Comparison of ENCODE assay signal across 1 cellular context in the genomic region with DNA sequence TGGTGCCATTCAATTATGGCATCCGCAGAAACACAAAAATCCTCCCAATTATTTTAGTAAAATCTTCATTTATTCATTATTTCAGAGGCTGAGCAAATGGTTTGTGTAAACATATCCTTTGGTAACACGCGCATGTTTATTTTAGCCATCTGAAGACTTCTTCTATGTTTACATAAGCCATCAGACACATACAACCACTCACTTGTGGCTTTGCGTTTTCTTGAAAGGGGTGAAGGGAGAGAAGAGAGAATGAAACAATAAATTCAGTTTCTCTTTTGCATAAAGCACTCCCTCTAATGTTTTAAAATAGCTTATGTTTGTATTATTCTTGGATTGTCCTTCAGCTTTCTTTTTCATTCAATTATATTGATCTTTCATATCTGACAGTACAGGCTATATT.
TF ChIP-seq lines count a peak whose summit lies in the region.

No MANE protein-coding gene starts in this region.

TF ChIP-seq in GM23338, 12 proteins besides CTCF, POLR2A, EP300 and RAD21 (continued from another document):
- TF ChIP-seq, protein P1, sequence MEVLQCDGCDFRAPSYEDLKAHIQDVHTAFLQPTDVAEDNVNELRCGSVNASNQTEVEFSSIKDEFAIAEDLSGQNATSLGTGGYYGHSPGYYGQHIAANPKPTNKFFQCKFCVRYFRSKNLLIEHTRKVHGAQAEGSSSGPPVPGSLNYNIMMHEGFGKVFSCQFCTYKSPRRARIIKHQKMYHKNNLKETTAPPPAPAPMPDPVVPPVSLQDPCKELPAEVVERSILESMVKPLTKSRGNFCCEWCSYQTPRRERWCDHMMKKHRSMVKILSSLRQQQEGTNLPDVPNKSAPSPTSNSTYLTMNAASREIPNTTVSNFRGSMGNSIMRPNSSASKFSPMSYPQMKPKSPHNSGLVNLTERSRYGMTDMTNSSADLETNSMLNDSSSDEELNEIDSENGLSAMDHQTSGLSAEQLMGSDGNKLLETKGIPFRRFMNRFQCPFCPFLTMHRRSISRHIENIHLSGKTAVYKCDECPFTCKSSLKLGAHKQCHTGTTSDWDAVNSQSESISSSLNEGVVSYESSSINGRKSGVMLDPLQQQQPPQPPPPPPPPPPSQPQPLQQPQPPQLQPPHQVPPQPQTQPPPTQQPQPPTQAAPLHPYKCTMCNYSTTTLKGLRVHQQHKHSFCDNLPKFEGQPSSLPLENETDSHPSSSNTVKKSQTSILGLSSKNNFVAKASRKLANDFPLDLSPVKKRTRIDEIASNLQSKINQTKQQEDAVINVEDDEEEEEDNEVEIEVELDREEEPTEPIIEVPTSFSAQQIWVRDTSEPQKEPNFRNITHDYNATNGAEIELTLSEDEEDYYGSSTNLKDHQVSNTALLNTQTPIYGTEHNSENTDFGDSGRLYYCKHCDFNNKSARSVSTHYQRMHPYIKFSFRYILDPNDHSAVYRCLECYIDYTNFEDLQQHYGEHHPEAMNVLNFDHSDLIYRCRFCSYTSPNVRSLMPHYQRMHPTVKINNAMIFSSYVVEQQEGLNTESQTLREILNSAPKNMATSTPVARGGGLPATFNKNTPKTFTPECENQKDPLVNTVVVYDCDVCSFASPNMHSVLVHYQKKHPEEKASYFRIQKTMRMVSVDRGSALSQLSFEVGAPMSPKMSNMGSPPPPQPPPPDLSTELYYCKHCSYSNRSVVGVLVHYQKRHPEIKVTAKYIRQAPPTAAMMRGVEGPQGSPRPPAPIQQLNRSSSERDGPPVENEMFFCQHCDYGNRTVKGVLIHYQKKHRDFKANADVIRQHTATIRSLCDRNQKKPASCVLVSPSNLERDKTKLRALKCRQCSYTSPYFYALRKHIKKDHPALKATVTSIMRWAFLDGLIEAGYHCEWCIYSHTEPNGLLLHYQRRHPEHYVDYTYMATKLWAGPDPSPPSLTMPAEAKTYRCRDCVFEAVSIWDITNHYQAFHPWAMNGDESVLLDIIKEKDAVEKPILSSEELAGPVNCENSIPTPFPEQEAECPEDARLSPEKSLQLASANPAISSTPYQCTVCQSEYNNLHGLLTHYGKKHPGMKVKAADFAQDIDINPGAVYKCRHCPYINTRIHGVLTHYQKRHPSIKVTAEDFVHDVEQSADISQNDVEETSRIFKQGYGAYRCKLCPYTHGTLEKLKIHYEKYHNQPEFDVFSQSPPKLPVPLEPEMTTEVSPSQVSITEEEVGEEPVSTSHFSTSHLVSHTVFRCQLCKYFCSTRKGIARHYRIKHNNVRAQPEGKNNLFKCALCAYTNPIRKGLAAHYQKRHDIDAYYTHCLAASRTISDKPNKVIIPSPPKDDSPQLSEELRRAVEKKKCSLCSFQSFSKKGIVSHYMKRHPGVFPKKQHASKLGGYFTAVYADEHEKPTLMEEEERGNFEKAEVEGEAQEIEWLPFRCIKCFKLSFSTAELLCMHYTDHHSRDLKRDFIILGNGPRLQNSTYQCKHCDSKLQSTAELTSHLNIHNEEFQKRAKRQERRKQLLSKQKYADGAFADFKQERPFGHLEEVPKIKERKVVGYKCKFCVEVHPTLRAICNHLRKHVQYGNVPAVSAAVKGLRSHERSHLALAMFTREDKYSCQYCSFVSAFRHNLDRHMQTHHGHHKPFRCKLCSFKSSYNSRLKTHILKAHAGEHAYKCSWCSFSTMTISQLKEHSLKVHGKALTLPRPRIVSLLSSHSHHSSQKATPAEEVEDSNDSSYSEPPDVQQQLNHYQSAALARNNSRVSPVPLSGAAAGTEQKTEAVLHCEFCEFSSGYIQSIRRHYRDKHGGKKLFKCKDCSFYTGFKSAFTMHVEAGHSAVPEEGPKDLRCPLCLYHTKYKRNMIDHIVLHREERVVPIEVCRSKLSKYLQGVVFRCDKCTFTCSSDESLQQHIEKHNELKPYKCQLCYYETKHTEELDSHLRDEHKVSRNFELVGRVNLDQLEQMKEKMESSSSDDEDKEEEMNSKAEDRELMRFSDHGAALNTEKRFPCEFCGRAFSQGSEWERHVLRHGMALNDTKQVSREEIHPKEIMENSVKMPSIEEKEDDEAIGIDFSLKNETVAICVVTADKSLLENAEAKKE (CRISPR knock-in tag; IDR thresholded peaks at IDR 0.05): no peak
- TF ChIP-seq ZNF114 (CRISPR knock-in tag; IDR thresholded peaks at IDR 0.05) (no peak), POLR2AphosphoS5 (IDR thresholded peaks at IDR 0.05; ENCODE audit: low read depth) (no peak)
TF ChIP-seq in GM23338: peak in this region for 0.
